Comparison of ENCODE assay signal across 8 cellular contexts in genomic region chr18:35458677-35459441, GRCh38. TPM values are rescaled to one million over a fixed set of nuclear protein-coding genes. Genes with fewer than 3 reads are reported as not detected.
DNase-seq lines count a peak whose midpoint lies in the region; ATAC-seq and TF ChIP-seq lines count a peak whose summit lies in the region.

No MANE protein-coding gene starts in this region.

- no peak for TF ChIP-seq CTCF in endothelial cell (IDR thresholded peaks at IDR 0.05; ENCODE audit: unreplicated experiment)

- DNase-seq in HuH-7 (ENCODE audit: low spot score) (peak; percentile 56), endothelial cell (ENCODE audit: low spot score) (peak; percentile 77), mucosa of gallbladder (ENCODE audit: low spot score) (peak; percentile 67), foreskin melanocyte (no peak)
- no peak for DNase-seq in stimulated activated CD4-positive, alpha-beta T cell treated with anti-CD3 and anti-CD28 coated beads, Interleukin-4, amount 100 ng/mL, for 24 hours
- DNase-seq in activated CD4-positive, alpha-beta T cell treated with anti-CD3 and anti-CD28 coated beads for 1 hour = no peak
- no peak for DNase-seq in activated CD8-positive, alpha-beta memory T cell treated with anti-CD3 and anti-CD28 coated beads, Interleukin-2, amount 50 U/mL, for 4 hours

- H3K27me3 Mint-ChIP-seq in endothelial cell (ENCODE audit: unreplicated experiment) = peaks cover 7% of the 10 kb centered on the region

- H3K4me3 Mint-ChIP-seq in endothelial cell (ENCODE audit: unreplicated experiment) = no peak overlapping the region

- ATAC-seq in GM18861 (IDR thresholded peaks at IDR 0.05; ENCODE audit: unreplicated experiment) = peak; percentile 53

- no peaks in the 10 kb centered on the region for H3K9me3 Mint-ChIP-seq in endothelial cell (ENCODE audit: unreplicated experiment)

- peak overlapping the region; percentile 94 for H3K27ac Mint-ChIP-seq in endothelial cell (ENCODE audit: unreplicated experiment)

- peaks cover 10% of the 10 kb centered on the region for H3K36me3 Mint-ChIP-seq in endothelial cell (ENCODE audit: low read depth, unreplicated experiment)

- H3K4me1 Mint-ChIP-seq in endothelial cell (ENCODE audit: unreplicated experiment) = peaks cover 63% of the 10 kb centered on the region

RNA-seq across cellular contexts. Expression of gene INO80C, which starts 38.9 kb away (rescaled TPM):
- total RNA-seq in endothelial cell (ENCODE audit: unreplicated experiment) (29.7 TPM), mucosa of gallbladder (33.5 TPM)

Comparison
In these comparisons a context has a peak if more than half of its experiments do, and no peak if none do; other contexts are left out.
1. DNase-seq: peak in HuH-7 (single experiment), endothelial cell (single experiment) and mucosa of gallbladder (single experiment); none in stimulated activated CD4-positive, alpha-beta T cell treated with anti-CD3 and anti-CD28 coated beads, Interleukin-4, amount 100 ng/mL, for 24 hours (single experiment), foreskin melanocyte (single experiment), activated CD4-positive, alpha-beta T cell treated with anti-CD3 and anti-CD28 coated beads for 1 hour (single experiment) and activated CD8-positive, alpha-beta memory T cell treated with anti-CD3 and anti-CD28 coated beads, Interleukin-2, amount 50 U/mL, for 4 hours (single experiment).